Comparison of ENCODE assay signal across 12 cellular contexts in the genomic region with DNA sequence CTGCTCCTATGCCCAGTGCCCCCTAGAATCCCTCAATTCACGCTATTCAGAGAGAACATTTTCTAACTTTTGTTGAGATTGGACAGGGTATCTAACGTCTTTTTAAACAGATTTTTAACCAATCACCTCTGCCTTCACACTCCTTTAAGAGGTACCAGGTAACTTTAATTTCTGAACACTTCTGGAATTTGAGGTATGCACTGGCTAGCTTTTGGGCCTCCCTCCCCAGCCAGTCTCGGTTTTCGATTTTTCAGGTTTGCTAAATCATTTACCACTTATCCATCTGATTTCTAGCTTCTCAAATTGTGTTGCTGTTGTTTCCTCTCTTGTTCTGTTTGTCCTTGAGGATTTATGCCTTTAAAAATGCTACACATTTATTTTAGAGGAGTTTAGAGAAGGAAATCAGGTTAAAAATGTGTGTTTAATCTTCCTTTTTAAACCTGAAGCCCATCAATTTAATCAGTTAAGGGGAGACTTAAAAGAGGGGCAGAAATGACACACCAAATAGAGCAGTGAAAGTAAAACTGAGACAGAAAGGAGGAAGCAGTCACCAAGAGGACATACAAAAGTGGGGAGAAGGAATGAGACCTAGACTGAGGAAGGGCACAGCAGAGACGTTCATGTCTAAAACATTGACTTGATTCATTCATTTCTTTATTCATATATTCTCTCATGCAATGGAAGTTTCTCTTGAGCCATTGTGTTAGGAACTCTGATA.
A peak's percentile ranks its signal among the peaks of the same experiment; 100 is the strongest.
DNase-seq lines count a peak whose midpoint lies in the region; ATAC-seq, FAIRE-seq and TF ChIP-seq lines count a peak whose summit lies in the region.
"Had no signal": no experiment of that assay in that cellular context is flagged by ENCODE, and none has a peak within 500 bp of the region (broad histone marks: within the 10 kb centered on the region; RNA-seq: fewer than 3 reads in every experiment).

No MANE protein-coding gene starts in this region.

- WGBS in testis, 2 donors = 64 to 73% methylated on average over 5 of the region's 5 CpGs

- H3K9me3 ChIP-seq in testis = no peaks in the 10 kb centered on the region
- H3K9me3 ChIP-seq: heart right ventricle had no signal

- intact Hi-C loops in testis (cut with DNase I; ENCODE audit: low total_unique reads) = no loop called here

- DNase-seq in bronchial epithelial cell (ENCODE audit: low read depth) (peak; percentile 4), H7 (no peak), testis (no peak)
- no peak for DNase-seq in activated CD4-positive, alpha-beta T cell treated with anti-CD3 and anti-CD28 coated beads for 4 hours
- DNase-seq in activated CD4-positive, alpha-beta T cell treated with anti-CD3 and anti-CD28 coated beads for 48 hours = no peak
- DNase-seq: heart right ventricle; posterior cingulate gyrus; stimulated activated CD8-positive, alpha-beta memory T cell treated with anti-CD3 and anti-CD28 coated beads, Interleukin-4, amount 100 ng/mL, for 48 hours had no signal

- TF ChIP-seq POLR2A in testis (IDR thresholded peaks at IDR 0.05) = no peak

- no peak for FAIRE-seq in bronchial epithelial cell (lab: Jason Lieb, UNC)

- no peaks in the 10 kb centered on the region for H3K36me3 ChIP-seq in bronchial epithelial cell (ENCODE audit: control insufficient read depth, insufficient read depth, low read length)
- H3K36me3 ChIP-seq in H7 (replicated peaks; ENCODE audit: control insufficient read depth, insufficient read depth, low read length) = no peaks in the 10 kb centered on the region
- H3K36me3 ChIP-seq in testis (ENCODE audit: low read depth, missing control alignments) = no peaks in the 10 kb centered on the region
- H3K36me3 ChIP-seq: heart right ventricle had no signal

- H3K4me3 ChIP-seq in bronchial epithelial cell (ENCODE audit: low read depth, low read length) (no peak overlapping the region), H7 (ENCODE audit: insufficient read depth, low read depth, low read length) (no peak overlapping the region), testis (no peak overlapping the region)
- H3K4me3 ChIP-seq: heart right ventricle had no signal

- TF ChIP-seq CTCF in bronchial epithelial cell (IDR thresholded peaks at IDR 0.05; ENCODE audit: insufficient read depth, low read length, severe bottlenecking) (no peak), testis (IDR thresholded peaks at IDR 0.05) (no peak)

- no peak overlapping the region for H3K27ac ChIP-seq in testis
- H3K27ac ChIP-seq: heart right ventricle, HL-60 had no signal

- no peaks in the 10 kb centered on the region for H3K4me1 ChIP-seq in testis

- ATAC-seq in GM18498 (IDR thresholded peaks at IDR 0.05; ENCODE audit: unreplicated experiment) (peak; percentile 100), GM21390 (IDR thresholded peaks at IDR 0.05; ENCODE audit: unreplicated experiment) (peak; percentile 100), HG03135 (IDR thresholded peaks at IDR 0.05; ENCODE audit: unreplicated experiment) (peak; percentile 99)
- ATAC-seq: heart right ventricle had no signal

- no peaks in the 10 kb centered on the region for H3K27me3 ChIP-seq in bronchial epithelial cell (ENCODE audit: control insufficient read depth, insufficient read depth, low read length)
- no peaks in the 10 kb centered on the region for H3K27me3 ChIP-seq in H7 (ENCODE audit: control insufficient read depth, insufficient read depth, low read length)
- H3K27me3 ChIP-seq in testis = no peaks in the 10 kb centered on the region
